9 cellular contexts compared by ENCODE assay signal in the genomic region with DNA sequence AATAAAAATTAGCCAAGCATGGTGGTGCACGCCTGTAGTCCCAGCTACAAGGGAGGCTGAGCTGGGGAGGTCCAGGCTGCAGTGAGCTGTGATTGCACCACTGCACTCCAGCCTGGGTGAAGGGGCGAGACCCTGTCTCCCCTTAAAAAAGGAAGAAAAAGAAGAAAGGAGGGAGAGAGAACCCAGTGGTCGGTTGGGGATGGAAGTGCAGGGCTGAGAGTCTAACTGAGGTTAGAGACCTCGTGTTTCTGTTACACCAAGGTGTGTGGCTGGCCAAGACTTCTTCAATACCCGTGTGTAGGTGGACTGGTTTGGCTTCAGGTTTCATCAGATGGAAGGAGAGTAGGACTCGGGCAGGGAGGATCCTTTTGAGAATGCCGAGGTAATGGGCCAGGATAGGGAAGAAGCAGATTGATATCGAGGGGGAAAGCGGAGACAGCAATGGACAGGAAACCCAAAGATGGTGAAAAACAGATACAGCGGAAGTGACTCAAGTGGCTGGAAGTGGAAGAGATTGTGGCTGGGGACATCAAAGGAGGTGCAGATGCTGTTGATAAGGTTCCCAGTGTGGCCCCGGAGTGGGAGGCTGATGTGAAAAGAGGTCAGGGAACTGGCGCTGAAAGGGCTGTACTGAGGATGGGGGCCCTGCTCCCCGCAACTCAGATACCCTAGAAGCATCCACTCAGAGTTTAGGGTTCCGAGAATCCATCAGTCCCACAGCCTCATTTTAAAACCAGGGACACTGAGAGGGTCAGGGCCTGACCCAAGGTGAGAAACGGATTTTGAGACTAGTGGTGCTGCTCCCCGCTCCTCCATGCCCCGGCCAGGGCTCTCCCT. TPM values are rescaled to one million over a fixed set of nuclear protein-coding genes. Genes with fewer than 3 reads are reported as not detected.
A peak's percentile ranks its signal among the peaks of the same experiment; 100 is the strongest.
DNase-seq lines count a peak whose midpoint lies in the region; ATAC-seq and TF ChIP-seq lines count a peak whose summit lies in the region.
"Had no signal": no experiment of that assay in that cellular context is flagged by ENCODE, and none has a peak within 500 bp of the region (broad histone marks: within the 10 kb centered on the region; RNA-seq: fewer than 3 reads in every experiment).

No MANE protein-coding gene starts in this region.

- peaks cover 22% of the 10 kb centered on the region for H3K27me3 Mint-ChIP-seq in activated CD4-positive, alpha-beta T cell treated with anti-CD3 and anti-CD28 coated beads, Interleukin-2, amount 10 ng/mL, durations not matched to agents 24 days and 14 days
- H3K27me3 Mint-ChIP-seq in endothelial cell (ENCODE audit: unreplicated experiment): peaks cover 12% of the 10 kb centered on the region

- peak overlapping the region; percentile 80 for H3K4me3 Mint-ChIP-seq in activated CD4-positive, alpha-beta T cell treated with anti-CD3 and anti-CD28 coated beads, Interleukin-2, amount 10 ng/mL, durations not matched to agents 24 days and 14 days
- H3K4me3 Mint-ChIP-seq in endothelial cell (ENCODE audit: unreplicated experiment): peak overlapping the region; percentile 14

- intact Hi-C loops in activated CD4-positive, alpha-beta T cell treated with anti-CD3 and anti-CD28 coated beads, Interleukin-2, amount 10 ng/mL, durations not matched to agents 24 days and 14 days (cut with micrococcal nuclease): no loop called here

- ATAC-seq in HG02852 (IDR thresholded peaks at IDR 0.05; ENCODE audit: unreplicated experiment): no peak

- peaks cover 55% of the 10 kb centered on the region for H3K4me1 Mint-ChIP-seq in activated CD4-positive, alpha-beta T cell treated with anti-CD3 and anti-CD28 coated beads, Interleukin-2, amount 10 ng/mL, durations not matched to agents 24 days and 14 days
- peaks cover 22% of the 10 kb centered on the region for H3K4me1 Mint-ChIP-seq in endothelial cell (ENCODE audit: unreplicated experiment)

- DNase-seq in GM13977 (ENCODE audit: low spot score): peak; percentile 50
- peak; percentile 92 for DNase-seq in activated CD4-positive, alpha-beta T cell treated with anti-CD3 and anti-CD28 coated beads, Interleukin-2, amount 10 ng/mL, durations not matched to agents 24 days and 14 days
- DNase-seq in endothelial cell (ENCODE audit: low spot score): no peak
- peak; percentile 70 for DNase-seq in stimulated activated CD4-positive, alpha-beta T cell treated with anti-CD3 and anti-CD28 coated beads, Interleukin-1b, Interleukin-23, amount 100 ng/mL, for 48 hours
- no peak for DNase-seq in NCI-H2107 (lab: John Stamatoyannopoulos, UW)
- DNase-seq in AG08395 (ENCODE audit: low spot score): no peak
- DNase-seq in hepatic stellate cell (ENCODE audit: low spot score): no peak

- H3K27ac Mint-ChIP-seq in activated CD4-positive, alpha-beta T cell treated with anti-CD3 and anti-CD28 coated beads, Interleukin-2, amount 10 ng/mL, durations not matched to agents 24 days and 14 days: peak overlapping the region; percentile 97
- peak overlapping the region; percentile 71 for H3K27ac Mint-ChIP-seq in endothelial cell (ENCODE audit: unreplicated experiment)

- peaks cover 12% of the 10 kb centered on the region for H3K36me3 Mint-ChIP-seq in activated CD4-positive, alpha-beta T cell treated with anti-CD3 and anti-CD28 coated beads, Interleukin-2, amount 10 ng/mL, durations not matched to agents 24 days and 14 days (ENCODE audit: low read depth)
- no peaks in the 10 kb centered on the region for H3K36me3 Mint-ChIP-seq in endothelial cell (ENCODE audit: low read depth, unreplicated experiment)

- no peaks in the 10 kb centered on the region for H3K9me3 Mint-ChIP-seq in activated CD4-positive, alpha-beta T cell treated with anti-CD3 and anti-CD28 coated beads, Interleukin-2, amount 10 ng/mL, durations not matched to agents 24 days and 14 days
- no peaks in the 10 kb centered on the region for H3K9me3 Mint-ChIP-seq in endothelial cell (ENCODE audit: unreplicated experiment)

- no peak for TF ChIP-seq CTCF in GM13977 (IDR thresholded peaks at IDR 0.05; ENCODE audit: extremely low read depth, insufficient read depth, missing control alignments)
- TF ChIP-seq CTCF in endothelial cell (IDR thresholded peaks at IDR 0.05; ENCODE audit: unreplicated experiment): no peak

- in situ Hi-C loops in GM13977 (cut with MboI; ENCODE audit: low pct_unique_long_range_greater_than_20kb, low sequenced_read_pairs, unreplicated experiment): no loop called here

RNA-seq across cellular contexts. Expression of a gene that starts 0.7 kb away (rescaled TPM):
- total RNA-seq in activated CD4-positive, alpha-beta T cell treated with anti-CD3 and anti-CD28 coated beads, Interleukin-2, amount 10 ng/mL, durations not matched to agents 24 days and 14 days: 1.2 and 1.3 TPM in 2 replicates
- total RNA-seq in endothelial cell (ENCODE audit: unreplicated experiment): 0.13 TPM

RNA-seq across cellular contexts. Expression of a gene that starts 1.1 kb away (rescaled TPM):
- total RNA-seq in activated CD4-positive, alpha-beta T cell treated with anti-CD3 and anti-CD28 coated beads, Interleukin-2, amount 10 ng/mL, durations not matched to agents 24 days and 14 days: 0.28 and 0.40 TPM in 2 replicates
- not detected for total RNA-seq in endothelial cell (ENCODE audit: unreplicated experiment)

RNA-seq across cellular contexts. Expression of a gene that starts 46.1 kb away (rescaled TPM):
- total RNA-seq in activated CD4-positive, alpha-beta T cell treated with anti-CD3 and anti-CD28 coated beads, Interleukin-2, amount 10 ng/mL, durations not matched to agents 24 days and 14 days: not detected in 2 replicates
- not detected for total RNA-seq in endothelial cell (ENCODE audit: unreplicated experiment)
- total RNA-seq: activated CD8-positive, alpha-beta memory T cell treated with anti-CD3 and anti-CD28 coated beads for 36 hours had no signal

Comparison
In these comparisons a context has a peak if more than half of its experiments do, and no peak if none do; other contexts are left out.
1. DNase-seq: peak in GM13977 (single experiment), activated CD4-positive, alpha-beta T cell treated with anti-CD3 and anti-CD28 coated beads, Interleukin-2, amount 10 ng/mL, durations not matched to agents 24 days and 14 days (single experiment) and stimulated activated CD4-positive, alpha-beta T cell treated with anti-CD3 and anti-CD28 coated beads, Interleukin-1b, Interleukin-23, amount 100 ng/mL, for 48 hours (single experiment); none in endothelial cell (single experiment), NCI-H2107 (single experiment), AG08395 (single experiment) and hepatic stellate cell (single experiment).